In the genomic region with DNA sequence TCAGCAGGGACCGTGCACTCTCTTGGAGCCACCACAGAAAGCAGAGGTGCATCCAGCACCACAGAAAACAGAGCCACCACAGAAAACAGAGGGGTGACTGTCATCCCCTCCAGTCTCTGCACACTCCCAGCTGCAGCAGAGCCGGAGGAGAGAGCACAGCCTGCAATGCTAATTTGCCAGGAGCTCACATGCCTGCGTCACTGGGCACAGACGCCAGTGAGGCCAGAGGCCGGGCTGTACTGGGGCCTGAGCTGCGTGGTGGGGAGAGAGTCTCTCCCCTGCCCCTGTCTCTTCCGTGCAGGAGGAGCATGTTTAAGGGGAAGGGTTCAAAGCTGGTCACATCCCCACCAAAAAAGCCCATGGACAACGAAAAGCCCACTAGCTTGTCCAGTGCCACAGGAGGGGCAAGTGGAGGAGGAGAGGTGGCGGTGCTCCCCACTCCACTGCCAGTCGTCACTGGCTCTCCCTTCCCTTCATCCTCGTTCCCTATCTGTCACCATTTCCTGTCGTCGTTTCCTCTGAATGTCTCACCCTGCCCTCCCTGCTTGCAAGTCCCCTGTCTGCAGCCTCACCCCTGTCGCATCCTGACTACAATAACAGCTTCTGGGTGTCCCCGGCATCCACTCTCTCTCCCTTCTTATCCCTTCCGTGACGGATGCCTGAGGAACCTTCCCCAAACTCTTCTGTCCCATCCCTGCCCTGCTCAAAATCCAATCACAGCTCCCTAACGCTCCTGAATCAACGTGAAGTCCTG, we compare ENCODE assay signal across 8 cellular contexts.
DNase-seq lines count a peak whose midpoint lies in the region; ATAC-seq, FAIRE-seq and TF ChIP-seq lines count a peak whose summit lies in the region.
"Not testable (repeated sequence)": the region's sequence is repeated elsewhere in the genome, so short reads cannot be mapped to it uniquely, and the experiment has no call there.

No MANE protein-coding gene starts in this region.

- H3K9me3 Mint-ChIP-seq in CD8-positive, alpha-beta T cell; chondrocyte (ENCODE audit: low read depth): not testable (repeated sequence)

- H3K27ac Mint-ChIP-seq in CD8-positive, alpha-beta T cell: peak overlapping the region; percentile 39
- H3K27ac Mint-ChIP-seq in chondrocyte (ENCODE audit: unreplicated experiment): not testable (repeated sequence)

- peak overlapping the region; percentile 67 for H3K4me2 ChIP-seq in HepG2 (ENCODE audit: low read depth, low read length)

- not testable (repeated sequence) for H3K27ac ChIP-seq in CD8-positive, alpha-beta T cell (ENCODE audit: low read depth, low read length); Panc1 (ENCODE audit: low read length); tibial artery
- H3K27ac ChIP-seq in HepG2 (ENCODE audit: extremely low read length, insufficient read depth, low read length): peak overlapping the region; percentile 80

- POLR2A ChIA-PET in CD8-positive, alpha-beta T cell (lab: Charles Lee); Panc1 (lab: Charles Lee); HepG2 (lab: Yijun Ruan, JAX): not testable (repeated sequence)

- not testable (repeated sequence) for H3K36me3 ChIP-seq in CD8-positive, alpha-beta T cell (ENCODE audit: insufficient read depth, low read length); Panc1 (ENCODE audit: control insufficient read depth, insufficient read depth, low read length); HepG2 (replicated peaks in 1 of 2; ENCODE audit: control insufficient read depth in 1 of 2, insufficient read depth in 2 of 2, low read length in 2 of 2)
- H3K36me3 ChIP-seq in tibial artery: peaks cover 5 to 14% (median 6%) of the 10 kb centered on the region in 3 donors

- not testable (repeated sequence) for TF ChIP-seq EP300 in HepG2 (IDR thresholded peaks at IDR 0.05; ENCODE audit: low read depth in 2 of 2, low read length in 2 of 2); HepG2 (CRISPR knock-in tag; IDR thresholded peaks at IDR 0.05; ENCODE audit: borderline replicate concordance)

- not testable (repeated sequence) for H3K4me3 Mint-ChIP-seq in CD8-positive, alpha-beta T cell; chondrocyte (ENCODE audit: unreplicated experiment)

- not testable (repeated sequence) for H4K20me1 ChIP-seq in HepG2 (ENCODE audit: insufficient read depth, low read length)

- BruUV-seq in Panc1 (replicated peaks; lab: Mats Ljungman, UMichigan): TSS peak; percentile 73
- not testable (repeated sequence) for BruUV-seq in HepG2 (replicated peaks; lab: Mats Ljungman, UMichigan)

- intact Hi-C loops in CD8-positive, alpha-beta T cell (cut with DNase I, micrococcal nuclease); Panc1 (cut with micrococcal nuclease; ENCODE audit: unreplicated experiment); Right ventricle myocardium superior (cut with DNase I); HepG2 (cut with micrococcal nuclease; ENCODE audit: unreplicated experiment); posterior cingulate gyrus (cut with DNase I); tibial artery (cut with DNase I; ENCODE audit: low total_unique reads): not testable (repeated sequence)

- H3K79me2 ChIP-seq in HepG2 (ENCODE audit: insufficient read depth, low read length): not testable (repeated sequence)

- CTCF ChIA-PET in CD8-positive, alpha-beta T cell (lab: Charles Lee); Panc1 (lab: Charles Lee); HepG2 (lab: Yijun Ruan, JAX; ENCODE audit: low intra/inter-chr PET ratio, low total read pairs): not testable (repeated sequence)

- not testable (repeated sequence) for H2AFZ ChIP-seq in HepG2 (ENCODE audit: low read length)

- peak in 3 of 7 experiments; percentile 13 to 49 (median 39) for DNase-seq in CD8-positive, alpha-beta T cell
- DNase-seq in Panc1 (ENCODE audit: low read depth, low spot score); HepG2 (ENCODE audit: low spot score): not testable (repeated sequence)
- peak; percentile 20 for DNase-seq in activated T-cell treated with anti-CD3 and anti-CD28 coated beads, Interleukin-2, amount 50 U/mL, for 1 hour
- DNase-seq in chondrocyte (ENCODE audit: low spot score) (peak; percentile 86), Right ventricle myocardium superior (peak; percentile 55), posterior cingulate gyrus (peak; percentile 87 to 99 (median 96)), tibial artery (peak; percentile 20 to 53)

- H3K4me1 Mint-ChIP-seq in CD8-positive, alpha-beta T cell (ENCODE audit: low read depth); chondrocyte (ENCODE audit: low read depth): not testable (repeated sequence)

- not testable (repeated sequence) for ATAC-seq in CD8-positive, alpha-beta T cell; Panc1; Right ventricle myocardium superior (ENCODE audit: poor library complexity); HepG2

- 80% methylated on average over 17 of the region's 19 CpGs for WGBS in HepG2 (ENCODE audit: low lambda C conversion rate)

- not testable (repeated sequence) for H3K36me3 Mint-ChIP-seq in CD8-positive, alpha-beta T cell; chondrocyte (ENCODE audit: low read depth)

- FAIRE-seq in HepG2 (lab: Jason Lieb, UNC): not testable (repeated sequence)

- H3K4me3 ChIP-seq in CD8-positive, alpha-beta T cell (ENCODE audit: low read depth, low read length); Panc1 (ENCODE audit: low read depth in 2 of 2, low read length in 2 of 2); tibial artery: not testable (repeated sequence)
- H3K4me3 ChIP-seq in HepG2 (replicated peaks in 1 of 3; ENCODE audit: insufficient read depth in 1 of 3, low read depth in 2 of 3, low read length in 3 of 3): peak overlapping the region in 1 of 3 experiments; percentile 39; a peak in 1 of 6 replicates

- in situ Hi-C loops in Panc1 (cut with HindIII; ENCODE audit: low pct_unique_long_range_greater_than_20kb, low sequenced_read_pairs); HepG2 (cut with HindIII; ENCODE audit: extremely low pct_ligation_motif_present, low pct_unique_long_range_greater_than_20kb): not testable (repeated sequence)

- H3K27me3 Mint-ChIP-seq in CD8-positive, alpha-beta T cell (ENCODE audit: low read depth); chondrocyte (ENCODE audit: low read depth): not testable (repeated sequence)

- 0 out of 2 replicates have a peak, but pooled peaks have one; percentile 13 for TF ChIP-seq RAD21 in HepG2 (CRISPR knock-in tag; IDR thresholded peaks at IDR 0.05)

- not testable (repeated sequence) for H3K4me1 ChIP-seq in CD8-positive, alpha-beta T cell (ENCODE audit: insufficient read depth, low read length); Panc1 (ENCODE audit: control insufficient read depth, insufficient read depth, low read length); tibial artery
- peaks cover 19% of the 10 kb centered on the region for H3K4me1 ChIP-seq in HepG2 (ENCODE audit: insufficient read depth, low read length)

- H3K27me3 ChIP-seq in CD8-positive, alpha-beta T cell (ENCODE audit: insufficient read depth, low read length); Panc1 (ENCODE audit: control insufficient read depth, insufficient read depth, low read length); HepG2 (ENCODE audit: control insufficient read depth in 1 of 2, insufficient read depth in 2 of 2, low read length in 2 of 2); tibial artery: not testable (repeated sequence)

- TF ChIP-seq POLR2A in HepG2 (IDR thresholded peaks at IDR 0.05; ENCODE audit: insufficient read depth in 1 of 2, low read depth in 2 of 2, low read length in 2 of 2): not testable (repeated sequence)

- TF ChIP-seq CTCF in CD8-positive, alpha-beta T cell (IDR thresholded peaks at IDR 0.05); Panc1 (IDR thresholded peaks at IDR 0.05); chondrocyte (IDR thresholded peaks at IDR 0.05); HepG2 (CRISPR knock-in tag; IDR thresholded peaks at IDR 0.05); tibial artery (IDR thresholded peaks at IDR 0.05): not testable (repeated sequence)

- peak overlapping the region; percentile 58; the same call in 1 of the 2 replicates for H3K9ac ChIP-seq in HepG2 (ENCODE audit: insufficient read depth, low read depth, low read length)

- not testable (repeated sequence) for H3K9me3 ChIP-seq in CD8-positive, alpha-beta T cell (ENCODE audit: low read length); Panc1 (ENCODE audit: control insufficient read depth, insufficient read depth, low read depth, low read length); HepG2 (ENCODE audit: low read length); tibial artery

TF ChIP-seq in HepG2, 621 proteins besides CTCF, POLR2A, EP300 and RAD21 (continues in another document):
- 0 out of 2 replicates have a peak, but pooled peaks have one; percentile 9 for TF ChIP-seq FOXK2 (IDR thresholded peaks at IDR 0.05)
